Comparison of ENCODE assay signal across 29 cellular contexts in genomic region chr9:18009902-18010301, GRCh38.
"Had no signal": no experiment of that assay in that cellular context is flagged by ENCODE, and none has a peak within 500 bp of the region (broad histone marks: within the 10 kb centered on the region; RNA-seq: fewer than 3 reads in every experiment).

No MANE protein-coding gene starts in this region.

- H3K36me3 ChIP-seq: ascending aorta, breast epithelium, cardiac muscle cell, colonic mucosa, esophagus squamous epithelium, gastroesophageal sphincter, heart right ventricle had no signal

- H3K4me1 ChIP-seq: ascending aorta, breast epithelium, colonic mucosa, esophagus squamous epithelium, heart right ventricle had no signal

- H3K79me2 ChIP-seq: hepatocyte had no signal

- H3K4me3 ChIP-seq: ascending aorta, breast epithelium, cardiac muscle cell, colonic mucosa, esophagus squamous epithelium, gastroesophageal sphincter, heart right ventricle, hepatocyte had no signal

- H2AFZ ChIP-seq: hepatocyte had no signal

- H3K27ac ChIP-seq: ascending aorta, breast epithelium, cardiac muscle cell, colonic mucosa, epithelial cell of prostate, esophagus squamous epithelium, gastroesophageal sphincter, heart right ventricle, hepatocyte, VCaP had no signal

- DNase-seq: activated CD4-positive, alpha-beta memory T cell treated with anti-CD3 and anti-CD28 coated beads, Interleukin-2, amount 10 ng/mL, durations not matched to agents 7 days and 5 days; activated CD4-positive, alpha-beta T cell treated with anti-CD3 and anti-CD28 coated beads for 1 hour; activated CD4-positive, alpha-beta T cell treated with anti-CD3 and anti-CD28 coated beads for 4 hours; activated CD4-positive, alpha-beta T cell treated with anti-CD3 and anti-CD28 coated beads, Interleukin-2, amount 10 ng/mL, durations not matched to agents 7 days and 5 days; activated CD4-positive, alpha-beta T cell treated with anti-CD3 and anti-CD28 coated beads, Interleukin-2, amount 50 U/mL, for 4 hours; activated CD8-positive, alpha-beta memory T cell treated with anti-CD3 and anti-CD28 coated beads, Interleukin-2, amount 50 U/mL, for 48 hours; activated gamma-delta T cell; activated naive CD4-positive, alpha-beta T cell treated with anti-CD3 and anti-CD28 coated beads, Interleukin-2, amount 50 U/mL, for 16 hours; activated naive CD4-positive, alpha-beta T cell treated with Interleukin-2 at 50 U/mL for 16 hours; activated naive CD8-positive, alpha-beta T cell treated with anti-CD3 and anti-CD28 coated beads for 36 hours; activated naive CD8-positive, alpha-beta T cell treated with anti-CD3 and anti-CD28 coated beads, Interleukin-2, amount 50 U/mL, for 24 hours; activated T-cell treated with anti-CD3 and anti-CD28 coated beads for 4 hours; activated T-cell treated with anti-CD3 and anti-CD28 coated beads, Interleukin-2, amount 50 U/mL, for 24 hours; activated T-cell treated with anti-CD3 and anti-CD28 coated beads, Interleukin-2, amount 50 U/mL, for 72 hours; central memory CD4-positive, alpha-beta T cell; cerebellar nuclear complex; colonic mucosa; effector CD8-positive, alpha-beta T cell; esophagus squamous epithelium; foreskin melanocyte; heart right ventricle had no signal

- ATAC-seq: activated naive CD8-positive, alpha-beta T cell treated with anti-CD3 and anti-CD28 coated beads, Interleukin-2, amount 50 U/mL, for 24 hours; activated T-cell treated with anti-CD3 and anti-CD28 coated beads, Interleukin-2, amount 50 U/mL, for 72 hours; gastroesophageal sphincter; WTC11 had no signal

- H3K9me3 ChIP-seq: ascending aorta, breast epithelium, colonic mucosa, esophagus squamous epithelium, gastroesophageal sphincter, heart right ventricle had no signal

- H3K4me2 ChIP-seq: hepatocyte had no signal

- H3K27me3 ChIP-seq: ascending aorta, breast epithelium, colonic mucosa, esophagus squamous epithelium, gastroesophageal sphincter, hepatocyte had no signal
